In genomic region chr2:26442707-26443106, GRCh38 we compare ENCODE assay signal across 27 cellular contexts. TPM values are rescaled to one million over a fixed set of nuclear protein-coding genes. Genes with fewer than 3 reads are reported as not detected.
DNase-seq lines count a peak whose midpoint lies in the region; ATAC-seq and TF ChIP-seq lines count a peak whose summit lies in the region.
"Had no signal": no experiment of that assay in that cellular context is flagged by ENCODE, and none has a peak within 500 bp of the region (broad histone marks: within the 10 kb centered on the region; RNA-seq: fewer than 3 reads in every experiment).

No MANE protein-coding gene starts in this region.

- H4K8ac ChIP-seq in mesendoderm (ENCODE audit: low read depth, low read length): no peak overlapping the region

- no peak for TF ChIP-seq CTCF in esophagus muscularis mucosa (IDR thresholded peaks at IDR 0.05)
- no peak for TF ChIP-seq CTCF in heart left ventricle (IDR thresholded peaks at IDR 0.05)

- no peak overlapping the region for H3K27ac ChIP-seq in esophagus muscularis mucosa (replicated peaks in 1 of 4)
- H3K27ac ChIP-seq in mesendoderm (ENCODE audit: low read depth, low read length): no peak overlapping the region
- H3K27ac ChIP-seq in heart left ventricle: no peak overlapping the region
- H3K27ac ChIP-seq: 22Rv1, SK-N-MC had no signal

- no peak overlapping the region for H3K4me2 ChIP-seq in mesendoderm (ENCODE audit: low read length)
- H3K4me2 ChIP-seq: GM23338 had no signal

- no peaks in the 10 kb centered on the region for H3K79me1 ChIP-seq in mesendoderm (ENCODE audit: low read length)

- no peak overlapping the region for H2BK15ac ChIP-seq in mesendoderm (replicated peaks; ENCODE audit: low read depth)

- H3K27me3 ChIP-seq in esophagus muscularis mucosa (no peaks in the 10 kb centered on the region), mesendoderm (ENCODE audit: insufficient read depth, low read length, poor library complexity) (no peaks in the 10 kb centered on the region), heart left ventricle (no peaks in the 10 kb centered on the region)
- H3K27me3 ChIP-seq: BE2C had no signal

- no peak overlapping the region for H3K23ac ChIP-seq in mesendoderm (ENCODE audit: low read length)

- no peak for TF ChIP-seq POLR2A in esophagus muscularis mucosa (IDR thresholded peaks at IDR 0.05; ENCODE audit: low read depth)
- no peak for TF ChIP-seq POLR2A in heart left ventricle (IDR thresholded peaks at IDR 0.05)

- no peak overlapping the region for H2AK5ac ChIP-seq in mesendoderm (ENCODE audit: low read length)

- WGBS in esophagus muscularis mucosa: 74% methylated on average over 3 of the region's 3 CpGs
- WGBS in mesendoderm (ENCODE audit: extremely low coverage, insufficient coverage, low lambda C conversion rate): no CpG with 5 or more reads among the region's 3 CpGs
- 63 to 74% (median 66%) methylated on average over 3 of the region's 3 CpGs for WGBS in heart left ventricle, 4 donors

- DNase-seq in DMS53 (lab: John Stamatoyannopoulos, UW) (peak; percentile 49), DMS53 treated with DMSO at 0.1 percent for 48 hours (lab: John Stamatoyannopoulos, UW; ENCODE audit: unreplicated experiment) (no peak), NCI-H69 (lab: John Stamatoyannopoulos, UW) (peak; percentile 4), esophagus muscularis mucosa (ENCODE audit: extremely low spot score) (peak; percentile 77), renal cortical epithelial cell (ENCODE audit: low read depth) (peak; percentile 7), SHP77 treated with DMSO at 0.1 percent for 48 hours (lab: John Stamatoyannopoulos, UW) (no peak), mesendoderm (no peak), heart left ventricle (no peak)
- DNase-seq: ACHN; BE2C; Calu3; CD8-positive, alpha-beta memory T cell; H9; NCI-H1092 treated with DMSO at 0.1 percent for 48 hours; NCI-H1436; NCI-H1930; NCI-H2107; NCI-H446; NCI-H526 treated with DMSO at 0.1 percent for 48 hours; SIG-M5 had no signal

- H3K56ac ChIP-seq in mesendoderm (ENCODE audit: low read length): no peak overlapping the region

- H3K9ac ChIP-seq in mesendoderm (ENCODE audit: low read length): no peak overlapping the region

- no peak overlapping the region for H3K18ac ChIP-seq in mesendoderm (ENCODE audit: low read length)

- no peak overlapping the region for H2BK120ac ChIP-seq in mesendoderm (ENCODE audit: low read depth, low read length)

- no peaks in the 10 kb centered on the region for H3K79me2 ChIP-seq in mesendoderm (ENCODE audit: control insufficient read depth, insufficient read depth, low read length)

- no peak for TF ChIP-seq EP300 in esophagus muscularis mucosa (IDR thresholded peaks at IDR 0.05)

- H4K5ac ChIP-seq in mesendoderm (ENCODE audit: low read length): no peak overlapping the region

- no peak overlapping the region for H3K4ac ChIP-seq in mesendoderm (ENCODE audit: low read depth, low read length)

- no peak for ATAC-seq in heart left ventricle
- ATAC-seq: GM12878, GM23338, Panc1 had no signal

- intact Hi-C loops in esophagus muscularis mucosa (cut with DNase I): loop anchor here (10.0 kb wide), 1 partner anchor 822 kb away; the partner anchor contains the start of gene SLC30A3
- intact Hi-C loops in heart left ventricle (cut with DNase I): no loop called here

- H3K9me3 ChIP-seq in esophagus muscularis mucosa: no peaks in the 10 kb centered on the region
- H3K9me3 ChIP-seq in heart left ventricle: no peaks in the 10 kb centered on the region
- H3K9me3 ChIP-seq: BE2C had no signal

- H2BK5ac ChIP-seq in mesendoderm (ENCODE audit: low read length): no peak overlapping the region

- H3K4me1 ChIP-seq in esophagus muscularis mucosa (no peaks in the 10 kb centered on the region), mesendoderm (ENCODE audit: control insufficient read depth, low read depth, low read length) (no peaks in the 10 kb centered on the region), heart left ventricle (peaks cover 0 to 3% (median 0%) of the 10 kb centered on the region in 12 donors)

- H3K4me3 ChIP-seq in esophagus muscularis mucosa (no peak overlapping the region), mesendoderm (ENCODE audit: low read length) (no peak overlapping the region), heart left ventricle (no peak overlapping the region)
- H3K4me3 ChIP-seq: GM12878, GM23338, SK-N-MC had no signal

- H3K36me3 ChIP-seq in esophagus muscularis mucosa: no peaks in the 10 kb centered on the region
- no peaks in the 10 kb centered on the region for H3K36me3 ChIP-seq in mesendoderm (ENCODE audit: control insufficient read depth, insufficient read depth, low read length)
- no peaks in the 10 kb centered on the region for H3K36me3 ChIP-seq in heart left ventricle
- H3K36me3 ChIP-seq: BE2C had no signal

RNA-seq across cellular contexts. Expression of gene OTOF, which starts 35.2 kb away (rescaled TPM):
- 1 to 10 TPM in 1 of 4 donors, under 1 TPM in 3; 0.13 to 1.5 (median 0.38) TPM for total RNA-seq in esophagus muscularis mucosa
- total RNA-seq in renal cortical epithelial cell: under 0.01 and 0.15 TPM in 2 replicates
- polyA plus RNA-seq in mesendoderm (2013, experiment 1 of 2): 0.10 TPM
- 0.04 TPM for polyA plus RNA-seq in mesendoderm (2013, experiment 2 of 2)
- total RNA-seq in heart left ventricle: under 1 TPM in 1 of 9 donors, not detected in 8; 0.14 TPM
- polyA plus RNA-seq in heart left ventricle: under 1 TPM; 0.03 to 0.04 TPM
- total RNA-seq: Calu3 had no signal
- polyA plus RNA-seq: CD14-positive monocyte, IgD-negative memory B cell had no signal

RNA-seq across cellular contexts. Expression of gene DRC1, which starts 41.0 kb away (rescaled TPM):
- total RNA-seq in esophagus muscularis mucosa: under 1 TPM in 1 of 4 donors, not detected in 3; 0.45 TPM
- 0.25 TPM in 1 of 2 replicates, not detected in the other for total RNA-seq in renal cortical epithelial cell
- polyA plus RNA-seq in mesendoderm (2013, experiment 1 of 2): 0.01 TPM
- 0.04 TPM for polyA plus RNA-seq in mesendoderm (2013, experiment 2 of 2)
- under 1 TPM in 2 of 9 donors, not detected in 7; 0.44 to 0.73 TPM for total RNA-seq in heart left ventricle
- polyA plus RNA-seq in heart left ventricle: under 1 TPM in 1 of 2 donors, not detected in 1; 0.15 TPM
- total RNA-seq: Calu3; CD8-positive, alpha-beta memory T cell; GM12878; GM23338; H9 had no signal
- polyA plus RNA-seq: CD14-positive monocyte; CD8-positive, alpha-beta memory T cell; IgD-negative memory B cell had no signal

Comparison
In these comparisons a context has a peak if more than half of its experiments do, and no peak if none do; other contexts are left out.
1. DNase-seq: peak in DMS53 (single experiment), NCI-H69 (single experiment), esophagus muscularis mucosa (single experiment) and renal cortical epithelial cell (single experiment); none in DMS53 treated with DMSO at 0.1 percent for 48 hours (single experiment), SHP77 treated with DMSO at 0.1 percent for 48 hours (single experiment), mesendoderm (single experiment) and heart left ventricle (0 of 5).